ENCODE assay signal across 9 cellular contexts in genomic region chr11:1557904-1558831, GRCh38. TPM values are rescaled to one million over a fixed set of nuclear protein-coding genes. Genes with fewer than 3 reads are reported as not detected.
A peak's percentile ranks its signal among the peaks of the same experiment; 100 is the strongest.
DNase-seq lines count a peak whose midpoint lies in the region; ATAC-seq and TF ChIP-seq lines count a peak whose summit lies in the region.
"Had no signal": no experiment of that assay in that cellular context is flagged by ENCODE, and none has a peak within 500 bp of the region (broad histone marks: within the 10 kb centered on the region; RNA-seq: fewer than 3 reads in every experiment).

No MANE protein-coding gene starts in this region.

- H3K9me3 ChIP-seq in adipocyte (ENCODE audit: control insufficient read depth, low read length) = no peaks in the 10 kb centered on the region
- no peaks in the 10 kb centered on the region for H3K9me3 ChIP-seq in psoas muscle

- H3K4me1 ChIP-seq in adipocyte (ENCODE audit: control insufficient read depth, insufficient read depth, low read length) (peaks cover 25% of the 10 kb centered on the region), psoas muscle (peaks cover 40% of the 10 kb centered on the region)

- intact Hi-C loops in Right ventricle myocardium inferior (cut with DNase I) (loop anchor here (2.0 kb wide), 1 partner anchor 15 kb away; the partner anchor contains the start of gene DUSP8), psoas muscle (cut with DNase I) (no loop called here)

- H3K36me3 ChIP-seq in adipocyte (ENCODE audit: control insufficient read depth, insufficient read depth, low read length, severe bottlenecking) (no peaks in the 10 kb centered on the region), psoas muscle (ENCODE audit: insufficient read depth in 1 of 2, low read depth in 1 of 2) (peaks cover 0 to 38% of the 10 kb centered on the region in 2 donors)

- H3K4me3 ChIP-seq in adipocyte (ENCODE audit: low read length) (no peak overlapping the region), psoas muscle (peak overlapping the region; percentile 36)
- H3K4me3 ChIP-seq: SK-N-MC had no signal

- no peak for TF ChIP-seq CTCF in psoas muscle (IDR thresholded peaks at IDR 0.05)

- ATAC-seq in Right ventricle myocardium inferior = peak; percentile 30
- no peak for ATAC-seq in psoas muscle
- ATAC-seq in GM18867 (IDR thresholded peaks at IDR 0.05; ENCODE audit: unreplicated experiment) = no peak

- H3K27ac ChIP-seq in psoas muscle = peak overlapping the region; percentile 89
- H3K27ac ChIP-seq: SK-N-MC had no signal

- WGBS in psoas muscle, 3 donors = 53 to 64% (median 56%) methylated on average over 31 of the region's 31 CpGs

- DNase-seq in EH (ENCODE audit: low read depth) = peak; percentile 95
- peak; percentile 85 for DNase-seq in adipocyte (ENCODE audit: low read depth)
- DNase-seq in Right ventricle myocardium inferior (ENCODE audit: missing footprints) = peak; percentile 62
- DNase-seq in psoas muscle = peak; percentile 64 to 65
- DNase-seq in D341Med (ENCODE audit: low spot score) = no peak
- DNase-seq in NCI-H1417 (lab: John Stamatoyannopoulos, UW) = no peak
- DNase-seq in NCI-H1092 treated with DMSO at 0.1 percent for 48 hours (lab: John Stamatoyannopoulos, UW) = no peak

- H3K27me3 ChIP-seq in adipocyte (replicated peaks; ENCODE audit: control insufficient read depth, insufficient read depth, low read length) (peaks cover 5% of the 10 kb centered on the region), psoas muscle (ENCODE audit: insufficient read depth in 3 of 3, low read length in 2 of 3) (no peaks in the 10 kb centered on the region)

- H3K9ac ChIP-seq in adipocyte (ENCODE audit: low read length) = peak overlapping the region; percentile 47

RNA-seq across cellular contexts. Expression of gene DUSP8, which starts 13.9 kb away (rescaled TPM):
- 10.5 TPM for total RNA-seq in Right ventricle myocardium inferior
- total RNA-seq in psoas muscle = 10 to 100 TPM in 3 of 4 donors, 1 to 10 TPM in 1; 9.9 to 15.2 (median 14.0) TPM
- 1 to 10 TPM; 1.0 to 4.4 (median 3.5) TPM for polyA plus RNA-seq in psoas muscle

RNA-seq across cellular contexts. Expression of gene KRTAP5-1, which starts 26.9 kb away (rescaled TPM):
- total RNA-seq in Right ventricle myocardium inferior (not detected), psoas muscle (not detected)
- not detected for polyA plus RNA-seq in psoas muscle

RNA-seq across cellular contexts. Expression of gene KRTAP5-2, which starts 39.9 kb away (rescaled TPM):
- total RNA-seq in Right ventricle myocardium inferior (not detected), psoas muscle (not detected)
- polyA plus RNA-seq in psoas muscle = not detected

RNA-seq across cellular contexts. Expression of gene KRTAP5-3, which starts 50.1 kb away (rescaled TPM):
- total RNA-seq in Right ventricle myocardium inferior (not detected), psoas muscle (not detected)
- not detected for polyA plus RNA-seq in psoas muscle

Comparison
In these comparisons a context has a peak if more than half of its experiments do, and no peak if none do; other contexts are left out.
1. DNase-seq: peak in EH (single experiment), adipocyte (single experiment), Right ventricle myocardium inferior (single experiment) and psoas muscle (2 of 2); none in D341Med (single experiment), NCI-H1417 (0 of 3) and NCI-H1092 treated with DMSO at 0.1 percent for 48 hours (single experiment).